In the genomic region with DNA sequence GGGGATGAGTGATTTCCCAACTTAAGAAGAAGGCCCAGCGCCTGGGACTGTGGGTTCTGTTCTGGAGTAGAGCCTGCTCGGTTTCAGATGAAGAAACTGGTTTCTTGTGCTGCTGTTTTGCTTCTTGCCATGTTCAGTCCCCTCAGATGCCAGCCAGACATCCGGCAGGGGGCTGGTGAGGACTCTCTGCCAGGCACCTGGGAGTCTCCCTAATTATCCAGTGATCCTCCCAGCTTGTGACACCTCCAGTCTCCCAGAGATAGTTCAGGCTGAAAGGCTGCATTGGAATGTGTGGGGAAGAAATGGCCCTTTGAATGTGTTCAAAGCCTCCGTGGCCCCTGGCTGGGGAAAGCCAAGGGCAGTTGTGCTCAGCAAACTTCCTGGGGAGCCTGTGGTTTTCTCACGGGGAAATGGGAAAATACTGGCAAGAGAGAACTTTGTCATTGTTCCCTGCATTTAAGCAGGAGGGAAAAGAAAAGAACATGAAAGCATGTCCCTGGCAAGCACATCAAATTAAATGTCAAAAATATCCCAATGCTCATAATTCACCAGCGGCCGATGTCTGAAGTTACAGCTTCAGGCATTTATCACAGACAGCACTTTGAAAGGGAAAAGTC, we compare ENCODE assay signal across 1 cellular context.
TF ChIP-seq lines count a peak whose summit lies in the region.

No MANE protein-coding gene starts in this region.

TF ChIP-seq in HepG2, 621 proteins besides CTCF, POLR2A, EP300 and RAD21 (continues in another document):
- TF ChIP-seq, protein P1, sequence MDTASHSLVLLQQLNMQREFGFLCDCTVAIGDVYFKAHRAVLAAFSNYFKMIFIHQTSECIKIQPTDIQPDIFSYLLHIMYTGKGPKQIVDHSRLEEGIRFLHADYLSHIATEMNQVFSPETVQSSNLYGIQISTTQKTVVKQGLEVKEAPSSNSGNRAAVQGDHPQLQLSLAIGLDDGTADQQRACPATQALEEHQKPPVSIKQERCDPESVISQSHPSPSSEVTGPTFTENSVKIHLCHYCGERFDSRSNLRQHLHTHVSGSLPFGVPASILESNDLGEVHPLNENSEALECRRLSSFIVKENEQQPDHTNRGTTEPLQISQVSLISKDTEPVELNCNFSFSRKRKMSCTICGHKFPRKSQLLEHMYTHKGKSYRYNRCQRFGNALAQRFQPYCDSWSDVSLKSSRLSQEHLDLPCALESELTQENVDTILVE (CRISPR knock-in tag; IDR thresholded peaks at IDR 0.05) = no peak
- TF ChIP-seq, protein P2, sequence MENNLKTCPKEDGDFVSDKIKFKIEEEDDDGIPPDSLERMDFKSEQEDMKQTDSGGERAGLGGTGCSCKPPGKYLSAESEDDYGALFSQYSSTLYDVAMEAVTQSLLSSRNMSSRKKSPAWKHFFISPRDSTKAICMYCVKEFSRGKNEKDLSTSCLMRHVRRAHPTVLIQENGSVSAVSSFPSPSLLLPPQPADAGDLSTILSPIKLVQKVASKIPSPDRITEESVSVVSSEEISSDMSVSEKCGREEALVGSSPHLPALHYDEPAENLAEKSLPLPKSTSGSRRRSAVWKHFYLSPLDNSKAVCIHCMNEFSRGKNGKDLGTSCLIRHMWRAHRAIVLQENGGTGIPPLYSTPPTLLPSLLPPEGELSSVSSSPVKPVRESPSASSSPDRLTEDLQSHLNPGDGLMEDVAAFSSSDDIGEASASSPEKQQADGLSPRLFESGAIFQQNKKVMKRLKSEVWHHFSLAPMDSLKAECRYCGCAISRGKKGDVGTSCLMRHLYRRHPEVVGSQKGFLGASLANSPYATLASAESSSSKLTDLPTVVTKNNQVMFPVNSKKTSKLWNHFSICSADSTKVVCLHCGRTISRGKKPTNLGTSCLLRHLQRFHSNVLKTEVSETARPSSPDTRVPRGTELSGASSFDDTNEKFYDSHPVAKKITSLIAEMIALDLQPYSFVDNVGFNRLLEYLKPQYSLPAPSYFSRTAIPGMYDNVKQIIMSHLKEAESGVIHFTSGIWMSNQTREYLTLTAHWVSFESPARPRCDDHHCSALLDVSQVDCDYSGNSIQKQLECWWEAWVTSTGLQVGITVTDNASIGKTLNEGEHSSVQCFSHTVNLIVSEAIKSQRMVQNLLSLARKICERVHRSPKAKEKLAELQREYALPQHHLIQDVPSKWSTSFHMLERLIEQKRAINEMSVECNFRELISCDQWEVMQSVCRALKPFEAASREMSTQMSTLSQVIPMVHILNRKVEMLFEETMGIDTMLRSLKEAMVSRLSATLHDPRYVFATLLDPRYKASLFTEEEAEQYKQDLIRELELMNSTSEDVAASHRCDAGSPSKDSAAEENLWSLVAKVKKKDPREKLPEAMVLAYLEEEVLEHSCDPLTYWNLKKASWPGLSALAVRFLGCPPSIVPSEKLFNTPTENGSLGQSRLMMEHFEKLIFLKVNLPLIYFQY (CRISPR knock-in tag; IDR thresholded peaks at IDR 0.05; ENCODE audit: borderline replicate concordance) = no peak
- TF ChIP-seq RCOR2 (CRISPR knock-in tag; IDR thresholded peaks at IDR 0.05) = 0 out of 2 replicates have a peak, but pooled peaks have one; percentile 28
- TF ChIP-seq PHF21A (CRISPR knock-in tag; IDR thresholded peaks at IDR 0.05) = 0 out of 2 replicates have a peak, but pooled peaks have one; percentile 68
- TF ChIP-seq CREM (IDR thresholded peaks at IDR 0.05) = peak; percentile 56
- TF ChIP-seq CREM (CRISPR knock-in tag; IDR thresholded peaks at IDR 0.05) = no peak
- no peak for TF ChIP-seq NR2F1 (CRISPR knock-in tag; IDR thresholded peaks at IDR 0.05)
- TF ChIP-seq, protein P3, sequence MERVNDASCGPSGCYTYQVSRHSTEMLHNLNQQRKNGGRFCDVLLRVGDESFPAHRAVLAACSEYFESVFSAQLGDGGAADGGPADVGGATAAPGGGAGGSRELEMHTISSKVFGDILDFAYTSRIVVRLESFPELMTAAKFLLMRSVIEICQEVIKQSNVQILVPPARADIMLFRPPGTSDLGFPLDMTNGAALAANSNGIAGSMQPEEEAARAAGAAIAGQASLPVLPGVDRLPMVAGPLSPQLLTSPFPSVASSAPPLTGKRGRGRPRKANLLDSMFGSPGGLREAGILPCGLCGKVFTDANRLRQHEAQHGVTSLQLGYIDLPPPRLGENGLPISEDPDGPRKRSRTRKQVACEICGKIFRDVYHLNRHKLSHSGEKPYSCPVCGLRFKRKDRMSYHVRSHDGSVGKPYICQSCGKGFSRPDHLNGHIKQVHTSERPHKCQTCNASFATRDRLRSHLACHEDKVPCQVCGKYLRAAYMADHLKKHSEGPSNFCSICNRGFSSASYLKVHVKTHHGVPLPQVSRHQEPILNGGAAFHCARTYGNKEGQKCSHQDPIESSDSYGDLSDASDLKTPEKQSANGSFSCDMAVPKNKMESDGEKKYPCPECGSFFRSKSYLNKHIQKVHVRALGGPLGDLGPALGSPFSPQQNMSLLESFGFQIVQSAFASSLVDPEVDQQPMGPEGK (CRISPR knock-in tag; IDR thresholded peaks at IDR 0.05) = peak; percentile 48; the same call in 1 of the 2 replicates
- no peak for TF ChIP-seq ZNF224 (CRISPR knock-in tag; IDR thresholded peaks at IDR 0.05)
- no peak for TF ChIP-seq EEA1 (CRISPR knock-in tag; IDR thresholded peaks at IDR 0.05; ENCODE audit: borderline replicate concordance)
- TF ChIP-seq HDAC6 (IDR thresholded peaks at IDR 0.05; ENCODE audit: low read depth, low read length) = no peak
- no peak for TF ChIP-seq TAF1 (CRISPR knock-in tag; IDR thresholded peaks at IDR 0.05)
- no peak for TF ChIP-seq DNMT1 (CRISPR knock-in tag; IDR thresholded peaks at IDR 0.05)
- TF ChIP-seq, protein P4, sequence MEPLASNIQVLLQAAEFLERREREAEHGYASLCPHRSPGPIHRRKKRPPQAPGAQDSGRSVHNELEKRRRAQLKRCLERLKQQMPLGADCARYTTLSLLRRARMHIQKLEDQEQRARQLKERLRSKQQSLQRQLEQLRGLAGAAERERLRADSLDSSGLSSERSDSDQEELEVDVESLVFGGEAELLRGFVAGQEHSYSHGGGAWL (CRISPR knock-in tag; IDR thresholded peaks at IDR 0.05) = no peak
- no peak for TF ChIP-seq ELF1 (CRISPR knock-in tag; IDR thresholded peaks at IDR 0.05)
- no peak for TF ChIP-seq ZNF17 (CRISPR knock-in tag; IDR thresholded peaks at IDR 0.05)
- TF ChIP-seq AGO2 (optimal IDR thresholded peaks at IDR 0.05; ENCODE audit: low read depth, low read length) = no peak
- TF ChIP-seq ZNF737 (CRISPR knock-in tag; IDR thresholded peaks at IDR 0.05; ENCODE audit: borderline replicate concordance) = no peak
- TF ChIP-seq, protein P5, sequence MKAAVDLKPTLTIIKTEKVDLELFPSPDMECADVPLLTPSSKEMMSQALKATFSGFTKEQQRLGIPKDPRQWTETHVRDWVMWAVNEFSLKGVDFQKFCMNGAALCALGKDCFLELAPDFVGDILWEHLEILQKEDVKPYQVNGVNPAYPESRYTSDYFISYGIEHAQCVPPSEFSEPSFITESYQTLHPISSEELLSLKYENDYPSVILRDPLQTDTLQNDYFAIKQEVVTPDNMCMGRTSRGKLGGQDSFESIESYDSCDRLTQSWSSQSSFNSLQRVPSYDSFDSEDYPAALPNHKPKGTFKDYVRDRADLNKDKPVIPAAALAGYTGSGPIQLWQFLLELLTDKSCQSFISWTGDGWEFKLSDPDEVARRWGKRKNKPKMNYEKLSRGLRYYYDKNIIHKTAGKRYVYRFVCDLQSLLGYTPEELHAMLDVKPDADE (CRISPR knock-in tag; IDR thresholded peaks at IDR 0.05) = no peak
- TF ChIP-seq, protein P6, sequence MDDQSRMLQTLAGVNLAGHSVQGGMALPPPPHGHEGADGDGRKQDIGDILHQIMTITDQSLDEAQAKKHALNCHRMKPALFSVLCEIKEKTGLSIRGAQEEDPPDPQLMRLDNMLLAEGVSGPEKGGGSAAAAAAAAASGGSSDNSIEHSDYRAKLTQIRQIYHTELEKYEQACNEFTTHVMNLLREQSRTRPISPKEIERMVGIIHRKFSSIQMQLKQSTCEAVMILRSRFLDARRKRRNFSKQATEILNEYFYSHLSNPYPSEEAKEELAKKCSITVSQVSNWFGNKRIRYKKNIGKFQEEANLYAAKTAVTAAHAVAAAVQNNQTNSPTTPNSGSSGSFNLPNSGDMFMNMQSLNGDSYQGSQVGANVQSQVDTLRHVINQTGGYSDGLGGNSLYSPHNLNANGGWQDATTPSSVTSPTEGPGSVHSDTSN (CRISPR knock-in tag; IDR thresholded peaks at IDR 0.05; ENCODE audit: borderline replicate concordance) = no peak
- TF ChIP-seq SOX5 (CRISPR knock-in tag; IDR thresholded peaks at IDR 0.05; ENCODE audit: borderline replicate concordance) = peak; percentile 55; the same call in 1 of the 2 replicates
- TF ChIP-seq MED1 (CRISPR knock-in tag; IDR thresholded peaks at IDR 0.05) = peak; percentile 81
- TF ChIP-seq, protein P7, sequence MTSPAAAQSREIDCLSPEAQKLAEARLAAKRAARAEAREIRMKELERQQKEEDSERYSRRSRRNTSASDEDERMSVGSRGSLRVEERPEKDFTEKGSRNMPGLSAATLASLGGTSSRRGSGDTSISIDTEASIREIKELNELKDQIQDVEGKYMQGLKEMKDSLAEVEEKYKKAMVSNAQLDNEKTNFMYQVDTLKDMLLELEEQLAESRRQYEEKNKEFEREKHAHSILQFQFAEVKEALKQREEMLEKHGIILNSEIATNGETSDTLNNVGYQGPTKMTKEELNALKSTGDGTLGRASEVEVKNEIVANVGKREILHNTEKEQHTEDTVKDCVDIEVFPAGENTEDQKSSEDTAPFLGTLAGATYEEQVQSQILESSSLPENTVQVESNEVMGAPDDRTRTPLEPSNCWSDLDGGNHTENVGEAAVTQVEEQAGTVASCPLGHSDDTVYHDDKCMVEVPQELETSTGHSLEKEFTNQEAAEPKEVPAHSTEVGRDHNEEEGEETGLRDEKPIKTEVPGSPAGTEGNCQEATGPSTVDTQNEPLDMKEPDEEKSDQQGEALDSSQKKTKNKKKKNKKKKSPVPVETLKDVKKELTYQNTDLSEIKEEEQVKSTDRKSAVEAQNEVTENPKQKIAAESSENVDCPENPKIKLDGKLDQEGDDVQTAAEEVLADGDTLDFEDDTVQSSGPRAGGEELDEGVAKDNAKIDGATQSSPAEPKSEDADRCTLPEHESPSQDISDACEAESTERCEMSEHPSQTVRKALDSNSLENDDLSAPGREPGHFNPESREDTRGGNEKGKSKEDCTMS (CRISPR knock-in tag; conservative IDR thresholded peaks at IDR 0.05) = no peak
- TF ChIP-seq GLI4 (CRISPR knock-in tag; IDR thresholded peaks at IDR 0.05; ENCODE audit: borderline replicate concordance) = no peak
- TF ChIP-seq, protein P8, sequence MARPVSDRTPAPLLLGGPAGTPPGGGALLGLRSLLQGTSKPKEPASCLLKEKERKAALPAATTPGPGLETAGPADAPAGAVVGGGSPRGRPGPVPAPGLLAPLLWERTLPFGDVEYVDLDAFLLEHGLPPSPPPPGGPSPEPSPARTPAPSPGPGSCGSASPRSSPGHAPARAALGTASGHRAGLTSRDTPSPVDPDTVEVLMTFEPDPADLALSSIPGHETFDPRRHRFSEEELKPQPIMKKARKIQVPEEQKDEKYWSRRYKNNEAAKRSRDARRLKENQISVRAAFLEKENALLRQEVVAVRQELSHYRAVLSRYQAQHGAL (CRISPR knock-in tag; IDR thresholded peaks at IDR 0.05; ENCODE audit: not compliant biosample characterization) = no peak
- TF ChIP-seq ZNF629 (CRISPR knock-in tag; conservative IDR thresholded peaks at IDR 0.05) = 0 out of 2 replicates have a peak, but pooled peaks have one; percentile 23
- TF ChIP-seq, protein P9, sequence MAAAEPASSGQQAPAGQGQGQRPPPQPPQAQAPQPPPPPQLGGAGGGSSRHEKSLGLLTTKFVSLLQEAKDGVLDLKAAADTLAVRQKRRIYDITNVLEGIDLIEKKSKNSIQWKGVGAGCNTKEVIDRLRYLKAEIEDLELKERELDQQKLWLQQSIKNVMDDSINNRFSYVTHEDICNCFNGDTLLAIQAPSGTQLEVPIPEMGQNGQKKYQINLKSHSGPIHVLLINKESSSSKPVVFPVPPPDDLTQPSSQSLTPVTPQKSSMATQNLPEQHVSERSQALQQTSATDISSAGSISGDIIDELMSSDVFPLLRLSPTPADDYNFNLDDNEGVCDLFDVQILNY (CRISPR knock-in tag; conservative IDR thresholded peaks at IDR 0.05) = no peak
- TF ChIP-seq KLF12 (CRISPR knock-in tag; IDR thresholded peaks at IDR 0.05; ENCODE audit: borderline replicate concordance) = no peak
- TF ChIP-seq, protein P10, sequence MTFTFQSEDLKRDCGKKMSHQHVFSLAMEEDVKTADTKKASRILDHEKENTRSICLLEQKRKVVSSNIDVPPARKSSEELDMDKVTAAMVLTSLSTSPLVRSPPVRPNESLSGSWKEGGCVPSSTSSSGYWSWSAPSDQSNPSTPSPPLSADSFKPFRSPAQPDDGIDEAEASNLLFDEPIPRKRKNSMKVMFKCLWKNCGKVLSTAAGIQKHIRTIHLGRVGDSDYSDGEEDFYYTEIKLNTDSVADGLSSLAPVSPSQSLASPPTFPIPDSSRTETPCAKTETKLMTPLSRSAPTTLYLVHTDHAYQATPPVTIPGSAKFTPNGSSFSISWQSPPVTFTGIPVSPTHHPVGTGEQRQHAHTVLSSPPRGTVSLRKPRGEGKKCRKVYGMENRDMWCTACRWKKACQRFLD (CRISPR knock-in tag; IDR thresholded peaks at IDR 0.05; ENCODE audit: borderline replicate concordance) = 0 out of 2 replicates have a peak, but pooled peaks have one; percentile 36
- TF ChIP-seq JUNB (CRISPR knock-in tag; IDR thresholded peaks at IDR 0.05; ENCODE audit: borderline replicate concordance) = no peak
- TF ChIP-seq CHD2 (IDR thresholded peaks at IDR 0.05; ENCODE audit: low read depth, low read length) = no peak
- TF ChIP-seq ZNF768 (CRISPR knock-in tag; IDR thresholded peaks at IDR 0.05) = no peak
- TF ChIP-seq HNF4A (CRISPR knock-in tag; IDR thresholded peaks at IDR 0.05) = peak; percentile 35; the same call in 1 of the 2 replicates
- TF ChIP-seq ZBTB3 (CRISPR knock-in tag; IDR thresholded peaks at IDR 0.05; ENCODE audit: borderline replicate concordance, low read depth) = no peak
- 0 out of 2 replicates have a peak, but pooled peaks have one; percentile 28 for TF ChIP-seq ZNF335 (CRISPR knock-in tag; IDR thresholded peaks at IDR 0.05)
- TF ChIP-seq ZNF777 (CRISPR knock-in tag; IDR thresholded peaks at IDR 0.05) = no peak
- no peak; the same call in 1 of the 2 replicates for TF ChIP-seq HNF4G (IDR thresholded peaks at IDR 0.05; ENCODE audit: borderline replicate concordance, low read depth, low read length)
- TF ChIP-seq HNF4G (CRISPR knock-in tag; IDR thresholded peaks at IDR 0.05; ENCODE audit: borderline replicate concordance, low read depth) = no peak
- no peak for TF ChIP-seq NR2C2 (CRISPR knock-in tag; IDR thresholded peaks at IDR 0.05; ENCODE audit: borderline replicate concordance)
- TF ChIP-seq GATAD2A (CRISPR knock-in tag; IDR thresholded peaks at IDR 0.05) = peak; percentile 45
- TF ChIP-seq, protein P11, sequence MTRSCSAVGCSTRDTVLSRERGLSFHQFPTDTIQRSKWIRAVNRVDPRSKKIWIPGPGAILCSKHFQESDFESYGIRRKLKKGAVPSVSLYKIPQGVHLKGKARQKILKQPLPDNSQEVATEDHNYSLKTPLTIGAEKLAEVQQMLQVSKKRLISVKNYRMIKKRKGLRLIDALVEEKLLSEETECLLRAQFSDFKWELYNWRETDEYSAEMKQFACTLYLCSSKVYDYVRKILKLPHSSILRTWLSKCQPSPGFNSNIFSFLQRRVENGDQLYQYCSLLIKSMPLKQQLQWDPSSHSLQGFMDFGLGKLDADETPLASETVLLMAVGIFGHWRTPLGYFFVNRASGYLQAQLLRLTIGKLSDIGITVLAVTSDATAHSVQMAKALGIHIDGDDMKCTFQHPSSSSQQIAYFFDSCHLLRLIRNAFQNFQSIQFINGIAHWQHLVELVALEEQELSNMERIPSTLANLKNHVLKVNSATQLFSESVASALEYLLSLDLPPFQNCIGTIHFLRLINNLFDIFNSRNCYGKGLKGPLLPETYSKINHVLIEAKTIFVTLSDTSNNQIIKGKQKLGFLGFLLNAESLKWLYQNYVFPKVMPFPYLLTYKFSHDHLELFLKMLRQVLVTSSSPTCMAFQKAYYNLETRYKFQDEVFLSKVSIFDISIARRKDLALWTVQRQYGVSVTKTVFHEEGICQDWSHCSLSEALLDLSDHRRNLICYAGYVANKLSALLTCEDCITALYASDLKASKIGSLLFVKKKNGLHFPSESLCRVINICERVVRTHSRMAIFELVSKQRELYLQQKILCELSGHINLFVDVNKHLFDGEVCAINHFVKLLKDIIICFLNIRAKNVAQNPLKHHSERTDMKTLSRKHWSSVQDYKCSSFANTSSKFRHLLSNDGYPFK (CRISPR knock-in tag; IDR thresholded peaks at IDR 0.05; ENCODE audit: borderline replicate concordance) = no peak
